Comparison of ENCODE assay signal across 18 cellular contexts in genomic region chr7:150393325-150393724, GRCh38. TPM values are rescaled to one million over a fixed set of nuclear protein-coding genes. Genes with fewer than 3 reads are reported as not detected.
DNase-seq lines count a peak whose midpoint lies in the region; ATAC-seq and TF ChIP-seq lines count a peak whose summit lies in the region.
"Had no signal": no experiment of that assay in that cellular context is flagged by ENCODE, and none has a peak within 500 bp of the region (broad histone marks: within the 10 kb centered on the region; RNA-seq: fewer than 3 reads in every experiment).

No MANE protein-coding gene starts in this region.

- H3K27me3 Mint-ChIP-seq in chondrocyte (ENCODE audit: low read depth) = no peaks in the 10 kb centered on the region
- H3K27me3 Mint-ChIP-seq: CD4-positive, alpha-beta T cell; IgD-negative memory B cell had no signal

- TF ChIP-seq CTCF in chondrocyte (IDR thresholded peaks at IDR 0.05) (no peak), transverse colon (IDR thresholded peaks at IDR 0.05) (no peak), Peyer's patch (IDR thresholded peaks at IDR 0.05) (no peak)

- H3K36me3 Mint-ChIP-seq in chondrocyte (ENCODE audit: low read depth) = peaks cover 5% of the 10 kb centered on the region

- H3K27ac ChIP-seq in transverse colon (peak overlapping the region; percentile 63 to 81 (median 76)), Peyer's patch (no peak overlapping the region)
- H3K27ac ChIP-seq: C4-2B had no signal

- H3K9ac ChIP-seq in NT2/D1 (ENCODE audit: insufficient read length, low read depth) = peak overlapping the region; percentile 32

- H3K9me3 Mint-ChIP-seq in chondrocyte (ENCODE audit: low read depth) = no peaks in the 10 kb centered on the region
- H3K9me3 Mint-ChIP-seq: CD4-positive, alpha-beta T cell; HFFc6; IgD-negative memory B cell had no signal

- 48 to 60% methylated on average over 3 of the region's 3 CpGs for WGBS in transverse colon (ENCODE audit: low coverage in 1 of 2), 2 donors

- H3K9me3 ChIP-seq in NT2/D1 (ENCODE audit: insufficient read depth, low read length) = no peaks in the 10 kb centered on the region
- no peaks in the 10 kb centered on the region for H3K9me3 ChIP-seq in transverse colon
- H3K9me3 ChIP-seq in Peyer's patch = no peaks in the 10 kb centered on the region
- H3K9me3 ChIP-seq: Caco-2 had no signal

- peak; percentile 46 for TF ChIP-seq POLR2A in transverse colon (IDR thresholded peaks at IDR 0.05)
- no peak for TF ChIP-seq POLR2A in Peyer's patch (IDR thresholded peaks at IDR 0.05)

- no peak overlapping the region for H3K4me3 Mint-ChIP-seq in chondrocyte (ENCODE audit: unreplicated experiment)
- H3K4me3 Mint-ChIP-seq: CD4-positive, alpha-beta T cell; HFFc6; IgD-negative memory B cell had no signal

- DNase-seq in NT2/D1 (ENCODE audit: low read depth, low spot score) (no peak), chondrocyte (ENCODE audit: low spot score) (peak; percentile 11), left colon (no peak), transverse colon (peak; percentile 56), Peyer's patch (no peak), activated gamma-delta T cell (lab: John Stamatoyannopoulos, UW) (no peak), GOT3 (lab: John Stamatoyannopoulos, UW) (no peak)
- DNase-seq: ACHN; Caco-2; CD4-positive, alpha-beta T cell; GDM1; HCEC 1CT; HFFc6; KBM-7 had no signal

- H3K27ac Mint-ChIP-seq in chondrocyte (ENCODE audit: unreplicated experiment) = no peak overlapping the region
- H3K27ac Mint-ChIP-seq: CD4-positive, alpha-beta T cell; HFFc6; IgD-negative memory B cell had no signal

- intact Hi-C loops in left colon (cut with DNase I, micrococcal nuclease) (no loop called here), transverse colon (cut with DNase I; ENCODE audit: low total_unique reads) (no loop called here)

- H3K4me1 ChIP-seq in NT2/D1 (ENCODE audit: insufficient read depth, insufficient read length) (peaks cover 5% of the 10 kb centered on the region), transverse colon (peaks cover 4 to 39% (median 23%) of the 10 kb centered on the region in 4 donors), Peyer's patch (no peaks in the 10 kb centered on the region)
- H3K4me1 ChIP-seq: Caco-2 had no signal

- peak; percentile 74 for ATAC-seq in left colon
- ATAC-seq: HepG2 had no signal

- peaks cover 8% of the 10 kb centered on the region for H3K4me1 Mint-ChIP-seq in chondrocyte (ENCODE audit: low read depth)

- in situ Hi-C loops in transverse colon (cut with MboI; ENCODE audit: low pct_ligation_motif_present in 1 of 4, low pct_unique_long_range_greater_than_20kb in 1 of 4, low sequenced_read_pairs in 3 of 4) = no loop called here

- no peak overlapping the region for H3K4me3 ChIP-seq in NT2/D1 (ENCODE audit: insufficient read length, low read depth)
- H3K4me3 ChIP-seq in transverse colon = peak overlapping the region in 2 of 4 donors; percentile 13 to 14
- no peak overlapping the region for H3K4me3 ChIP-seq in Peyer's patch

- H3K36me3 ChIP-seq in NT2/D1 (ENCODE audit: insufficient read depth, insufficient read length, low read length) (peaks cover 37% of the 10 kb centered on the region), transverse colon (no peaks in the 10 kb centered on the region), Peyer's patch (peaks cover 0 to 13% (median 0%) of the 10 kb centered on the region in 3 donors)

- TF ChIP-seq EP300 in transverse colon (IDR thresholded peaks at IDR 0.05; ENCODE audit: low read depth) = no peak

- H3K27me3 ChIP-seq in NT2/D1 (ENCODE audit: insufficient read depth, insufficient read length) (no peaks in the 10 kb centered on the region), transverse colon (no peaks in the 10 kb centered on the region), Peyer's patch (no peaks in the 10 kb centered on the region)

RNA-seq across cellular contexts. Expression of gene ZNF775, which starts 14.2 kb away (rescaled TPM):
- 4.3 to 6.5 TPM (median 6.0 TPM) in 3 replicates for total RNA-seq in chondrocyte
- total RNA-seq in left colon = 1 to 10 TPM; 7.1 to 8.7 TPM
- total RNA-seq in transverse colon = 10 to 100 TPM in 3 of 4 donors, 1 to 10 TPM in 1; 8.9 to 75.2 (median 15.2) TPM
- total RNA-seq in Peyer's patch = 1 to 10 TPM; 1.7 to 2.8 (median 2.5) TPM

RNA-seq across cellular contexts. Expression of gene REPIN1, which starts 24.7 kb away (rescaled TPM):
- 59.5 to 65.8 TPM (median 63.4 TPM) in 3 replicates for total RNA-seq in chondrocyte
- 100 to 1,000 TPM; 168 to 209 TPM for total RNA-seq in left colon
- 100 to 1,000 TPM; 182 to 414 (median 247) TPM for total RNA-seq in transverse colon
- 100 to 1,000 TPM; 138 to 209 (median 159) TPM for total RNA-seq in Peyer's patch

RNA-seq across cellular contexts. Expression of gene RARRES2, which starts 51.9 kb away (rescaled TPM):
- total RNA-seq in chondrocyte = 1.4 to 1.9 TPM (median 1.8 TPM) in 3 replicates
- 100 to 1,000 TPM in 1 of 2 donors, 10 to 100 TPM in 1; 61.1 to 115 TPM for total RNA-seq in left colon
- total RNA-seq in transverse colon = 100 to 1,000 TPM in 2 of 4 donors, 10 to 100 TPM in 2; 84.2 to 124 (median 102) TPM
- total RNA-seq in Peyer's patch = 10 to 100 TPM; 21.5 to 99.9 (median 27.1) TPM
- total RNA-seq: Caco-2; CD4-positive, alpha-beta T cell had no signal

RNA-seq across cellular contexts. Expression of gene GIMAP8, which starts 57.1 kb away (rescaled TPM):
- total RNA-seq in chondrocyte (not detected in 3 replicates), left colon (1 to 10 TPM; 2.9 to 5.5 TPM), transverse colon (1 to 10 TPM; 1.5 to 4.3 (median 2.9) TPM), Peyer's patch (10 to 100 TPM in 1 of 4 donors, 1 to 10 TPM in 2, under 1 TPM in 1; 0.88 to 19.8 (median 5.2) TPM)
- total RNA-seq: Daoy, HepG2, HFFc6 had no signal

Comparison
In these comparisons a context has a peak if more than half of its experiments do, and no peak if none do; other contexts are left out.
1. DNase-seq: peak in chondrocyte (single experiment) and transverse colon (single experiment); none in NT2/D1 (single experiment), left colon (0 of 2), Peyer's patch (0 of 3), activated gamma-delta T cell (single experiment) and GOT3 (single experiment).
2. H3K27ac ChIP-seq: peak in transverse colon (4 of 4); none in Peyer's patch (0 of 4).